Comparison of ENCODE assay signal across 1 cellular context in genomic region chr6:75946146-75946831, GRCh38.
TF ChIP-seq lines count a peak whose summit lies in the region.

No MANE protein-coding gene starts in this region.

TF ChIP-seq in GM23338, 12 proteins besides CTCF, POLR2A, EP300 and RAD21:
- TF ChIP-seq ZNF114 (CRISPR knock-in tag; IDR thresholded peaks at IDR 0.05) (no peak), CREB1 (CRISPR knock-in tag; IDR thresholded peaks at IDR 0.05; ENCODE audit: low read depth) (no peak), ZNF462 (CRISPR knock-in tag; IDR thresholded peaks at IDR 0.05) (no peak), JUNB (IDR thresholded peaks at IDR 0.05; ENCODE audit: unreplicated experiment) (no peak), NANOG (IDR thresholded peaks at IDR 0.05; ENCODE audit: borderline replicate concordance) (no peak), EZH2 (IDR thresholded peaks at IDR 0.05; ENCODE audit: low read depth, unreplicated experiment) (no peak), STAT1 (IDR thresholded peaks at IDR 0.05; ENCODE audit: unreplicated experiment) (no peak), EZH2phosphoT487 (IDR thresholded peaks at IDR 0.05; ENCODE audit: unreplicated experiment) (no peak), REST (IDR thresholded peaks at IDR 0.05; ENCODE audit: unreplicated experiment) (no peak), POLR2AphosphoS5 (IDR thresholded peaks at IDR 0.05; ENCODE audit: low read depth) (no peak), ETS1 (IDR thresholded peaks at IDR 0.05) (no peak), ZNF331 (CRISPR knock-in tag; IDR thresholded peaks at IDR 0.05; ENCODE audit: low read depth) (no peak)
